Comparison of ENCODE assay signal across 27 cellular contexts in the genomic region with DNA sequence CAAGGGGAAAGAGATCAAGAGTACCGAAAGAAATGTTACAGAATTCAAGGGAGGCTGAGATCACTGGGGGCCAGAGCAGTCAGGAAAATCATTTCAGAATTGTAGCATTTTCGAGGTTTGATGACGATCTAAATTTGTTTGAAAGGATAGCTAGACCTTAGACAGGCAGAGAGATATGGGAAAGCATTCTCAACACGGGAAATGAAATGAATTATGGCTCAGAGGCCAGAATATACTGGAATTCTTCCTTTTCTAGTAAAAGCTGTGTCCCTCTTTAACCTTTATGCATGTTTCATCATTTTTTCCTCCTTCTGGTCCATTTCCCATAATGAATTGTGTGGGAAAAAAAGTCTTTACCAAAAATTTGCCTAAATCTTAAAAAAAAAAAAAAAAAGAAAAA.
"Had no signal": no experiment of that assay in that cellular context is flagged by ENCODE, and none has a peak within 500 bp of the region (broad histone marks: within the 10 kb centered on the region; RNA-seq: fewer than 3 reads in every experiment).

No MANE protein-coding gene starts in this region.

- H3K4me2 ChIP-seq: hepatocyte, smooth muscle cell had no signal

- H3K36me3 ChIP-seq: left ventricle myocardium inferior, pancreas, prostate gland, sigmoid colon, thyroid gland, transverse colon, upper lobe of left lung, vagina had no signal

- DNase-seq: islet precursor cell; left ventricle myocardium inferior; midbrain; mucosa of descending colon; naive thymus-derived CD4-positive, alpha-beta T cell; pancreas; posterior cingulate gyrus; retina; right cardiac atrium; sigmoid colon; stimulated activated CD4-positive, alpha-beta T cell treated with anti-CD3 and anti-CD28 coated beads, Interleukin-1b, Interleukin-23, amount 100 ng/mL, for 48 hours; stimulated activated CD4-positive, alpha-beta T cell treated with anti-CD3 and anti-CD28 coated beads, Interleukin-2, amount 100 ng/mL, for 48 hours; stimulated activated CD4-positive, alpha-beta T cell treated with anti-CD3 and anti-CD28 coated beads, Interleukin-4, amount 100 ng/mL, for 4 hours; stimulated activated CD8-positive, alpha-beta memory T cell treated with anti-CD3 and anti-CD28 coated beads, Interleukin-4, amount 100 ng/mL, for 48 hours; stimulated activated naive CD4-positive, alpha-beta T cell treated with Interleukin-2 at 50 U/mL for 16 hours; stimulated activated naive CD8-positive, alpha-beta T cell treated with anti-CD3 and anti-CD28 coated beads, Interleukin-15, amount 100 ng/mL, for 72 hours; testis; thyroid gland; transverse colon; upper lobe of left lung had no signal

- H3K79me2 ChIP-seq: hepatocyte had no signal

- H3K4me3 ChIP-seq: hepatocyte, left ventricle myocardium inferior, lung, mucosa of descending colon, pancreas, prostate gland, sigmoid colon, smooth muscle cell, testis, thyroid gland, transverse colon, upper lobe of left lung, vagina had no signal

- H2AFZ ChIP-seq: hepatocyte had no signal

- H3K9me3 ChIP-seq: left ventricle myocardium inferior, mucosa of descending colon, pancreas, prostate gland, sigmoid colon, testis, thyroid gland, transverse colon, upper lobe of left lung, vagina had no signal

- H3K27me3 ChIP-seq: hepatocyte, pancreas, sigmoid colon, testis, thyroid gland, transverse colon, upper lobe of left lung, vagina had no signal

- H3K27ac ChIP-seq: hepatocyte, left ventricle myocardium inferior, pancreas, prostate gland, sigmoid colon, testis, thyroid gland, transverse colon, upper lobe of left lung, vagina had no signal

- ATAC-seq: mucosa of descending colon; naive thymus-derived CD4-positive, alpha-beta T cell; natural killer cell treated with Interleukin-12 subunit alpha and Interleukin-12 subunit beta and Interleukin-15 and Interleukin-18, amount 100 ng/mL, for 72 hours; pancreas; right cardiac atrium; stimulated activated memory B cell treated with anti-CD40 and anti-IgM and Interleukin-4, amounts not matched to agents 10 μg/mL and 1 μg/mL and 100 μg/mL, for 72 hours; stimulated activated naive CD8-positive, alpha-beta T cell treated with anti-CD3 and anti-CD28 coated beads, Interleukin-15, amount 100 ng/mL, for 72 hours had no signal

- H3K4me1 ChIP-seq: left ventricle myocardium inferior, pancreas, prostate gland, sigmoid colon, testis, thyroid gland, transverse colon, vagina had no signal
